In the genomic region with DNA sequence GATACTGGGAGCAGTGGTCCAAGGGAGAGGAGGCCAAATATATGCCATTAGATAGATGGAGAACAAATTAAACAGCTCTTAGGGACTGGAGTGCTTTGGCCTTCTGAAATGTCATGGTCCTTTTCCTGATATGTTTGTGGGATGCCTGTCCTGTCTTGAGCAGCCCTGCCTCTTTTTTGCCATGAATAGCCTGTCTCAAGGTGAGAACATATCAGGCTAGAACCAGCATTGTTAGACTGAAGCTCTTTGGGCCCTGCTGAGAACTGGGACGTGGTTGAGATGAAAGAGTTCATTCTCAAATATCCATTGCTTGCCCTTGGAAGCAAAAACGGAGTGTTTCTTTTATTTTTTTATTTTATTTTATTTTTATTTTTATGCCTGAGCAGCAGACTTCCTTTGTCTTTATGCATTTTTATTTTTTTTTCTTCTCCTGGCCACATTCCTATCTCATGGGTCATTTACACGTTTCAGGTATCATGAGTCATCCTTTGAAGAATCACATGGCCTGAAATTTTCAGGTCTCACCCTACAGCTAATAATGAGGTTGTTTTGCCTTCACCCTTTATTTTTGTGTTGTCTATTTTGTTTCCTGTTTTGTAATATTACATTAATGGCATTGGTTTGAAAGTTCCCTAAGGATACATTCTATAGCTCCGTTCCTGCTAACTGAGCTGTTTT, we compare ENCODE assay signal across 18 cellular contexts.
DNase-seq lines count a peak whose midpoint lies in the region; ATAC-seq and TF ChIP-seq lines count a peak whose summit lies in the region.
"Had no signal": no experiment of that assay in that cellular context is flagged by ENCODE, and none has a peak within 500 bp of the region (broad histone marks: within the 10 kb centered on the region; RNA-seq: fewer than 3 reads in every experiment).

No MANE protein-coding gene starts in this region.

- no peaks in the 10 kb centered on the region for H3K36me3 Mint-ChIP-seq in activated naive CD4-positive, alpha-beta T cell treated with anti-CD3 and anti-CD28 coated beads for 36 hours (ENCODE audit: low read depth)
- H3K36me3 Mint-ChIP-seq in activated CD8-positive, alpha-beta T cell treated with anti-CD3 and anti-CD28 coated beads, Interleukin-2, amount 10 ng/mL, durations not matched to agents 7 days and 5 days (ENCODE audit: low read depth) = no peaks in the 10 kb centered on the region
- H3K36me3 Mint-ChIP-seq: WTC11 had no signal

- no peak for TF ChIP-seq POLR2A in gastroesophageal sphincter (IDR thresholded peaks at IDR 0.05)

- 0% methylated on average over 1 of the region's 4 CpGs for WGBS in mesenchymal stem cell
- 69 to 70% methylated on average over 4 of the region's 4 CpGs for WGBS in gastroesophageal sphincter (ENCODE audit: low coverage in 1 of 2), 2 donors

- H3K9ac ChIP-seq in mesenchymal stem cell (ENCODE audit: low read length) = no peak overlapping the region

- H3K27me3 ChIP-seq in mesenchymal stem cell (ENCODE audit: control insufficient read depth in 1 of 2, insufficient read depth in 1 of 2, low read length in 2 of 2) = no peaks in the 10 kb centered on the region
- H3K27me3 ChIP-seq in left lung = no peaks in the 10 kb centered on the region
- no peaks in the 10 kb centered on the region for H3K27me3 ChIP-seq in gastroesophageal sphincter
- H3K27me3 ChIP-seq: stomach had no signal

- no peak overlapping the region for H2BK15ac ChIP-seq in mesenchymal stem cell (ENCODE audit: low read depth, poor library complexity, severe bottlenecking)

- H3K4me2 ChIP-seq in mesenchymal stem cell (ENCODE audit: low read length, poor library complexity, severe bottlenecking) = no peak overlapping the region

- no peak overlapping the region for H4K91ac ChIP-seq in mesenchymal stem cell (ENCODE audit: low read length)

- H3K4me1 ChIP-seq in mesenchymal stem cell (ENCODE audit: control insufficient read depth, insufficient read depth, low read depth, low read length) (peaks cover 4% of the 10 kb centered on the region), left lung (no peaks in the 10 kb centered on the region), gastroesophageal sphincter (no peaks in the 10 kb centered on the region)
- H3K4me1 ChIP-seq: heart right ventricle, stomach had no signal

- H2BK120ac ChIP-seq in mesenchymal stem cell (ENCODE audit: low read depth, low read length) = no peak overlapping the region

- no peak overlapping the region for H4K8ac ChIP-seq in mesenchymal stem cell (ENCODE audit: low read length)

- no peak overlapping the region for H3K18ac ChIP-seq in mesenchymal stem cell (ENCODE audit: low read depth in 1 of 2, low read length in 2 of 2)

- CTCF ChIA-PET in activated naive CD4-positive, alpha-beta T cell treated with anti-CD3 and anti-CD28 coated beads for 36 hours (lab: Charles Lee) = interaction anchor here (1.1 kb wide), 1 partner anchor 123 kb away, joined by 3 read pairs; no protein-coding TSS in a partner anchor
- CTCF ChIA-PET in activated CD8-positive, alpha-beta T cell treated with anti-CD3 and anti-CD28 coated beads, Interleukin-2, amount 10 ng/mL, durations not matched to agents 7 days and 5 days (lab: Charles Lee) = no interaction called here

- no peaks in the 10 kb centered on the region for H3K4me1 Mint-ChIP-seq in activated naive CD4-positive, alpha-beta T cell treated with anti-CD3 and anti-CD28 coated beads for 36 hours (ENCODE audit: low read depth)
- no peaks in the 10 kb centered on the region for H3K4me1 Mint-ChIP-seq in activated CD8-positive, alpha-beta T cell treated with anti-CD3 and anti-CD28 coated beads, Interleukin-2, amount 10 ng/mL, durations not matched to agents 7 days and 5 days (ENCODE audit: low read depth)
- H3K4me1 Mint-ChIP-seq: activated naive CD8-positive, alpha-beta T cell treated with anti-CD3 and anti-CD28 coated beads, Interleukin-2, amount 50 U/mL, for 24 hours had no signal

- H3K14ac ChIP-seq in mesenchymal stem cell (ENCODE audit: low read length in 2 of 2) = no peak overlapping the region

- H3K79me1 ChIP-seq in mesenchymal stem cell (replicated peaks; ENCODE audit: low read length, poor library complexity, severe bottlenecking) = no peaks in the 10 kb centered on the region

- H3K36me3 ChIP-seq in mesenchymal stem cell (ENCODE audit: control insufficient read depth in 1 of 2, insufficient read depth in 2 of 2, low read depth in 1 of 2, low read length in 2 of 2) (no peaks in the 10 kb centered on the region), left lung (no peaks in the 10 kb centered on the region), gastroesophageal sphincter (no peaks in the 10 kb centered on the region)
- H3K36me3 ChIP-seq: cardiac muscle cell, heart right ventricle, stomach had no signal

- H2AFZ ChIP-seq in mesenchymal stem cell (ENCODE audit: low read depth, low read length) = no peak overlapping the region

- TF ChIP-seq CTCF in left lung (IDR thresholded peaks at IDR 0.05) = no peak
- TF ChIP-seq CTCF in gastroesophageal sphincter (IDR thresholded peaks at IDR 0.05) = no peak

- peaks cover 3% of the 10 kb centered on the region for H3K27me3 Mint-ChIP-seq in activated naive CD4-positive, alpha-beta T cell treated with anti-CD3 and anti-CD28 coated beads for 36 hours (ENCODE audit: low read depth)
- no peaks in the 10 kb centered on the region for H3K27me3 Mint-ChIP-seq in activated CD8-positive, alpha-beta T cell treated with anti-CD3 and anti-CD28 coated beads, Interleukin-2, amount 10 ng/mL, durations not matched to agents 7 days and 5 days (ENCODE audit: low read depth)
- H3K27me3 Mint-ChIP-seq: activated naive CD8-positive, alpha-beta T cell treated with anti-CD3 and anti-CD28 coated beads, Interleukin-2, amount 50 U/mL, for 24 hours had no signal

- no peaks in the 10 kb centered on the region for H3K9me3 ChIP-seq in mesenchymal stem cell (ENCODE audit: control insufficient read depth, low read length)
- no peaks in the 10 kb centered on the region for H3K9me3 ChIP-seq in left lung
- no peaks in the 10 kb centered on the region for H3K9me3 ChIP-seq in gastroesophageal sphincter
- H3K9me3 ChIP-seq: heart right ventricle, stomach had no signal

- no peak for TF ChIP-seq EP300 in Ishikawa (IDR thresholded peaks at IDR 0.05; ENCODE audit: borderline replicate concordance)
- TF ChIP-seq EP300 in gastroesophageal sphincter (IDR thresholded peaks at IDR 0.05) = no peak

- DNase-seq in DMS53 treated with DMSO at 0.1 percent for 48 hours (lab: John Stamatoyannopoulos, UW; ENCODE audit: unreplicated experiment) (peak; percentile 33), dermis microvascular lymphatic vessel endothelial cell (ENCODE audit: low read depth in 2 of 2) (peak; percentile 6 to 44), mesenchymal stem cell (no peak), left lung (no peak)
- no peak for DNase-seq in activated naive CD4-positive, alpha-beta T cell treated with anti-CD3 and anti-CD28 coated beads for 36 hours
- DNase-seq in activated CD8-positive, alpha-beta T cell treated with anti-CD3 and anti-CD28 coated beads, Interleukin-2, amount 10 ng/mL, durations not matched to agents 7 days and 5 days = no peak
- DNase-seq: activated naive CD8-positive, alpha-beta T cell treated with anti-CD3 and anti-CD28 coated beads, Interleukin-2, amount 50 U/mL, for 24 hours; heart right ventricle; NCI-H1436; stimulated activated CD4-positive, alpha-beta T cell treated with anti-CD3 and anti-CD28 coated beads, Interleukin-2, amount 100 ng/mL, for 24 hours; stomach had no signal

- H3K27ac ChIP-seq in mesenchymal stem cell (ENCODE audit: low read length, poor library complexity, severe bottlenecking) (no peak overlapping the region), left lung (no peak overlapping the region), gastroesophageal sphincter (no peak overlapping the region)
- H3K27ac ChIP-seq: cardiac muscle cell, heart right ventricle, stomach had no signal

- intact Hi-C loops in activated naive CD4-positive, alpha-beta T cell treated with anti-CD3 and anti-CD28 coated beads for 36 hours (cut with micrococcal nuclease) = no loop called here
- intact Hi-C loops in left lung (cut with DNase I) = no loop called here

- H3K4me3 ChIP-seq in mesenchymal stem cell (ENCODE audit: insufficient read depth in 1 of 2, low read depth in 1 of 2, low read length in 2 of 2) (no peak overlapping the region), left lung (no peak overlapping the region), gastroesophageal sphincter (no peak overlapping the region)
- H3K4me3 ChIP-seq: cardiac muscle cell, heart right ventricle, stomach had no signal

- H3K4ac ChIP-seq in mesenchymal stem cell (ENCODE audit: low read depth in 1 of 2, low read length in 2 of 2) = no peak overlapping the region

- no peak overlapping the region for H2BK12ac ChIP-seq in mesenchymal stem cell (ENCODE audit: low read length in 2 of 2)

- ATAC-seq in activated CD8-positive, alpha-beta T cell treated with anti-CD3 and anti-CD28 coated beads, Interleukin-2, amount 10 ng/mL, durations not matched to agents 7 days and 5 days = no peak
- ATAC-seq in left lung = no peak
- ATAC-seq in gastroesophageal sphincter = no peak
- ATAC-seq: activated naive CD8-positive, alpha-beta T cell treated with anti-CD3 and anti-CD28 coated beads, Interleukin-2, amount 50 U/mL, for 24 hours; heart right ventricle; sciatic nerve; WTC11 had no signal

- no peak overlapping the region for H2BK5ac ChIP-seq in mesenchymal stem cell (ENCODE audit: low read depth, low read length, poor library complexity, severe bottlenecking)

- no peak overlapping the region for H3K23ac ChIP-seq in mesenchymal stem cell (ENCODE audit: low read length in 2 of 2)

- no peaks in the 10 kb centered on the region for H3K9me3 Mint-ChIP-seq in activated naive CD4-positive, alpha-beta T cell treated with anti-CD3 and anti-CD28 coated beads for 36 hours
- no peaks in the 10 kb centered on the region for H3K9me3 Mint-ChIP-seq in activated CD8-positive, alpha-beta T cell treated with anti-CD3 and anti-CD28 coated beads, Interleukin-2, amount 10 ng/mL, durations not matched to agents 7 days and 5 days (ENCODE audit: insufficient read depth)
- H3K9me3 Mint-ChIP-seq: activated T-helper 1 cell treated with anti-CD3 and anti-CD28 coated beads, Interleukin-12 subunit alpha, Interleukin-12 subunit beta, Interleukin-2, Interleukin-4 antibody, amounts not matched to agents 30 ng/mL and 10 ng/mL and 1 ng/mL, durations not matched to agents 14 hours and 24 hours and 36 hours; T-helper 1 cell treated with Interleukin-12 subunit alpha and Interleukin-12 subunit beta and Interleukin-4 antibody, amounts not matched to agents 30 μg/mL and 1 μg/mL, for 36 hours; WTC11 had no signal

- no peak overlapping the region for H3K4me3 Mint-ChIP-seq in activated naive CD4-positive, alpha-beta T cell treated with anti-CD3 and anti-CD28 coated beads for 36 hours
- no peak overlapping the region for H3K4me3 Mint-ChIP-seq in activated CD8-positive, alpha-beta T cell treated with anti-CD3 and anti-CD28 coated beads, Interleukin-2, amount 10 ng/mL, durations not matched to agents 7 days and 5 days
- H3K4me3 Mint-ChIP-seq: activated naive CD8-positive, alpha-beta T cell treated with anti-CD3 and anti-CD28 coated beads, Interleukin-2, amount 50 U/mL, for 24 hours; activated T-helper 1 cell treated with anti-CD3 and anti-CD28 coated beads, Interleukin-12 subunit alpha, Interleukin-12 subunit beta, Interleukin-2, Interleukin-4 antibody, amounts not matched to agents 30 ng/mL and 10 ng/mL and 1 ng/mL, durations not matched to agents 14 hours and 24 hours and 36 hours; T-helper 1 cell treated with Interleukin-12 subunit alpha and Interleukin-12 subunit beta and Interleukin-4 antibody, amounts not matched to agents 30 μg/mL and 1 μg/mL, for 36 hours; WTC11 had no signal

- POLR2A ChIA-PET in activated CD8-positive, alpha-beta T cell treated with anti-CD3 and anti-CD28 coated beads, Interleukin-2, amount 10 ng/mL, durations not matched to agents 7 days and 5 days (lab: Charles Lee) = no interaction called here

- TF ChIP-seq RAD21 in Ishikawa (IDR thresholded peaks at IDR 0.05; ENCODE audit: low read depth) = no peak

- peak overlapping the region; percentile 69 for H2AK5ac ChIP-seq in mesenchymal stem cell (ENCODE audit: low read length, severe bottlenecking)

- H3K27ac Mint-ChIP-seq in activated naive CD4-positive, alpha-beta T cell treated with anti-CD3 and anti-CD28 coated beads for 36 hours = no peak overlapping the region
- H3K27ac Mint-ChIP-seq in activated CD8-positive, alpha-beta T cell treated with anti-CD3 and anti-CD28 coated beads, Interleukin-2, amount 10 ng/mL, durations not matched to agents 7 days and 5 days = no peak overlapping the region
- H3K27ac Mint-ChIP-seq: activated naive CD8-positive, alpha-beta T cell treated with anti-CD3 and anti-CD28 coated beads, Interleukin-2, amount 50 U/mL, for 24 hours; activated T-helper 1 cell treated with anti-CD3 and anti-CD28 coated beads, Interleukin-12 subunit alpha, Interleukin-12 subunit beta, Interleukin-2, Interleukin-4 antibody, amounts not matched to agents 30 ng/mL and 10 ng/mL and 1 ng/mL, durations not matched to agents 14 hours and 24 hours and 36 hours; T-helper 1 cell treated with Interleukin-12 subunit alpha and Interleukin-12 subunit beta and Interleukin-4 antibody, amounts not matched to agents 30 μg/mL and 1 μg/mL, for 36 hours; WTC11 had no signal

Comparison
In these comparisons a context has a peak if more than half of its experiments do, and no peak if none do; other contexts are left out.
1. DNase-seq: peak in DMS53 treated with DMSO at 0.1 percent for 48 hours (single experiment) and dermis microvascular lymphatic vessel endothelial cell (2 of 2); none in mesenchymal stem cell (single experiment), activated naive CD4-positive, alpha-beta T cell treated with anti-CD3 and anti-CD28 coated beads for 36 hours (single experiment), activated CD8-positive, alpha-beta T cell treated with anti-CD3 and anti-CD28 coated beads, Interleukin-2, amount 10 ng/mL, durations not matched to agents 7 days and 5 days (single experiment) and left lung (0 of 2).